ENCODE assay signal across 3 cellular contexts in the genomic region with DNA sequence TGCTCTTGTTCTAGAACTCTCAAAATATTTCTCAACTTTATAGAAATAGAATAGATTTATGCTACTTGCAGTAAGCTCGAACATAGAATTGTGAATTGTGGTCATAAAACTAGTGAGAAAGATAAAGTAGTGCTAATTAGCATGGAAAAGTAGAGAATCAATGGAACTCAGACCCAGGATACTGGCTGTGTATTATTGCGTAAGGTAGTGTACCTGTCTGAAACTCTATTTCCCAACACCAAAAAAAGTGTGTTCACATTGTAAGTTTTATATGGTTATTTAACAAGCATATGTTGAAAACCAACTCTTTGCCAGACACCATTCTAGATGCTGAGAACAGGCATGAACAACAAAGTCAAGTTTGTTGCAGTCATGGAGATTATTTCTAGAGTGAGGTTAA.
TF ChIP-seq lines count a peak whose summit lies in the region.

No MANE protein-coding gene starts in this region.

TF ChIP-seq in IMR-90, 13 proteins besides CTCF, POLR2A, EP300 and RAD21:
- no peak for TF ChIP-seq NFE2L2 (IDR thresholded peaks at IDR 0.05; ENCODE audit: low read depth, low read length)
- peak; percentile 64 for TF ChIP-seq CEBPB (IDR thresholded peaks at IDR 0.05; ENCODE audit: low read depth, low read length)
- TF ChIP-seq, protein P1, sequence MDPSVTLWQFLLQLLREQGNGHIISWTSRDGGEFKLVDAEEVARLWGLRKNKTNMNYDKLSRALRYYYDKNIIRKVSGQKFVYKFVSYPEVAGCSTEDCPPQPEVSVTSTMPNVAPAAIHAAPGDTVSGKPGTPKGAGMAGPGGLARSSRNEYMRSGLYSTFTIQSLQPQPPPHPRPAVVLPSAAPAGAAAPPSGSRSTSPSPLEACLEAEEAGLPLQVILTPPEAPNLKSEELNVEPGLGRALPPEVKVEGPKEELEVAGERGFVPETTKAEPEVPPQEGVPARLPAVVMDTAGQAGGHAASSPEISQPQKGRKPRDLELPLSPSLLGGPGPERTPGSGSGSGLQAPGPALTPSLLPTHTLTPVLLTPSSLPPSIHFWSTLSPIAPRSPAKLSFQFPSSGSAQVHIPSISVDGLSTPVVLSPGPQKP (IDR thresholded peaks at IDR 0.05; ENCODE audit: borderline replicate concordance, low read depth, low read length) = no peak
TF ChIP-seq in IMR-90: peak in this region for 1.

TF ChIP-seq in H1, 55 proteins besides CTCF, POLR2A, EP300 and RAD21:
- TF ChIP-seq SIX5 (IDR thresholded peaks at IDR 0.05; ENCODE audit: low read depth, low read length) = no peak
- TF ChIP-seq CEBPB (IDR thresholded peaks at IDR 0.05; ENCODE audit: low read depth, low read length) = peak; percentile 9; the same call in 1 of the 2 replicates

TF ChIP-seq in HepG2, 621 proteins besides CTCF, POLR2A, EP300 and RAD21:
- TF ChIP-seq CEBPB (IDR thresholded peaks at IDR 0.05; ENCODE audit: borderline replicate concordance, low read depth, low read length) = peak; percentile 78
- no peak for TF ChIP-seq ZNF547 (CRISPR knock-in tag; IDR thresholded peaks at IDR 0.05)
